1 cellular context compared by ENCODE assay signal in genomic region chr10:68876246-68876918, GRCh38.
A peak's percentile ranks its signal among the peaks of the same experiment; 100 is the strongest.
TF ChIP-seq lines count a peak whose summit lies in the region.

No MANE protein-coding gene starts in this region.

TF ChIP-seq in HepG2, 621 proteins besides CTCF, POLR2A, EP300 and RAD21 (continued from another document and continues in another):
- TF ChIP-seq, protein P1, sequence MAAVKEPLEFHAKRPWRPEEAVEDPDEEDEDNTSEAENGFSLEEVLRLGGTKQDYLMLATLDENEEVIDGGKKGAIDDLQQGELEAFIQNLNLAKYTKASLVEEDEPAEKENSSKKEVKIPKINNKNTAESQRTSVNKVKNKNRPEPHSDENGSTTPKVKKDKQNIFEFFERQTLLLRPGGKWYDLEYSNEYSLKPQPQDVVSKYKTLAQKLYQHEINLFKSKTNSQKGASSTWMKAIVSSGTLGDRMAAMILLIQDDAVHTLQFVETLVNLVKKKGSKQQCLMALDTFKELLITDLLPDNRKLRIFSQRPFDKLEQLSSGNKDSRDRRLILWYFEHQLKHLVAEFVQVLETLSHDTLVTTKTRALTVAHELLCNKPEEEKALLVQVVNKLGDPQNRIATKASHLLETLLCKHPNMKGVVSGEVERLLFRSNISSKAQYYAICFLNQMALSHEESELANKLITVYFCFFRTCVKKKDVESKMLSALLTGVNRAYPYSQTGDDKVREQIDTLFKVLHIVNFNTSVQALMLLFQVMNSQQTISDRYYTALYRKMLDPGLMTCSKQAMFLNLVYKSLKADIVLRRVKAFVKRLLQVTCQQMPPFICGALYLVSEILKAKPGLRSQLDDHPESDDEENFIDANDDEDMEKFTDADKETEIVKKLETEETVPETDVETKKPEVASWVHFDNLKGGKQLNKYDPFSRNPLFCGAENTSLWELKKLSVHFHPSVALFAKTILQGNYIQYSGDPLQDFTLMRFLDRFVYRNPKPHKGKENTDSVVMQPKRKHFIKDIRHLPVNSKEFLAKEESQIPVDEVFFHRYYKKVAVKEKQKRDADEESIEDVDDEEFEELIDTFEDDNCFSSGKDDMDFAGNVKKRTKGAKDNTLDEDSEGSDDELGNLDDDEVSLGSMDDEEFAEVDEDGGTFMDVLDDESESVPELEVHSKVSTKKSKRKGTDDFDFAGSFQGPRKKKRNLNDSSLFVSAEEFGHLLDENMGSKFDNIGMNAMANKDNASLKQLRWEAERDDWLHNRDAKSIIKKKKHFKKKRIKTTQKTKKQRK (IDR thresholded peaks at IDR 0.05; ENCODE audit: low read length): no peak
- no peak for TF ChIP-seq NFRKB (IDR thresholded peaks at IDR 0.05)
- no peak for TF ChIP-seq ZNF816 (CRISPR knock-in tag; IDR thresholded peaks at IDR 0.05; ENCODE audit: borderline replicate concordance)
- TF ChIP-seq NFE2L1 (CRISPR knock-in tag; IDR thresholded peaks at IDR 0.05; ENCODE audit: borderline replicate concordance): no peak
- no peak for TF ChIP-seq MAFG (CRISPR knock-in tag; IDR thresholded peaks at IDR 0.05)
- TF ChIP-seq LRRFIP1 (CRISPR knock-in tag; conservative IDR thresholded peaks at IDR 0.05): no peak
- TF ChIP-seq ZNF597 (CRISPR knock-in tag; IDR thresholded peaks at IDR 0.05): no peak
- no peak for TF ChIP-seq MED13 (CRISPR knock-in tag; IDR thresholded peaks at IDR 0.05)
- TF ChIP-seq MTA3 (CRISPR knock-in tag; IDR thresholded peaks at IDR 0.05): no peak
- peak; percentile 28; the same call in 1 of the 2 replicates for TF ChIP-seq NFYC (CRISPR knock-in tag; IDR thresholded peaks at IDR 0.05)
- TF ChIP-seq THAP7 (CRISPR knock-in tag; IDR thresholded peaks at IDR 0.05): no peak
- peak; percentile 54; the same call in 1 of the 2 replicates for TF ChIP-seq ZNF350 (CRISPR knock-in tag; IDR thresholded peaks at IDR 0.05; ENCODE audit: borderline replicate concordance, low read depth)
- no peak for TF ChIP-seq ZNF576 (CRISPR knock-in tag; IDR thresholded peaks at IDR 0.05)
- TF ChIP-seq SMYD3 (CRISPR knock-in tag; IDR thresholded peaks at IDR 0.05): no peak
- 0 out of 2 replicates have a peak, but pooled peaks have one; percentile 13 for TF ChIP-seq ZNF142 (CRISPR knock-in tag; IDR thresholded peaks at IDR 0.05)
- TF ChIP-seq RXRB (CRISPR knock-in tag; IDR thresholded peaks at IDR 0.05; ENCODE audit: borderline replicate concordance): peak; percentile 90
- no peak for TF ChIP-seq CCAR2 (optimal IDR thresholded peaks at IDR 0.05; ENCODE audit: low read depth, low read length)
- TF ChIP-seq FOXJ3 (CRISPR knock-in tag; IDR thresholded peaks at IDR 0.05; ENCODE audit: borderline replicate concordance): peak; percentile 98
- TF ChIP-seq XBP1 (CRISPR knock-in tag; IDR thresholded peaks at IDR 0.05): no peak
- TF ChIP-seq JUN (CRISPR knock-in tag; IDR thresholded peaks at IDR 0.05): no peak
- TF ChIP-seq ZFP82 (CRISPR knock-in tag; IDR thresholded peaks at IDR 0.05; ENCODE audit: borderline replicate concordance): no peak
- TF ChIP-seq ZNF441 (CRISPR knock-in tag; IDR thresholded peaks at IDR 0.05; ENCODE audit: borderline replicate concordance): peak; percentile 37; the same call in 1 of the 2 replicates
- TF ChIP-seq ARID3A (IDR thresholded peaks at IDR 0.05; ENCODE audit: low read depth, low read length): no peak; the same call in 1 of the 2 replicates
- TF ChIP-seq ZNF207 (IDR thresholded peaks at IDR 0.05; ENCODE audit: borderline replicate concordance): no peak
- no peak for TF ChIP-seq SIN3A (IDR thresholded peaks at IDR 0.05; ENCODE audit: borderline replicate concordance, low read depth, low read length)
- TF ChIP-seq GATAD2A (CRISPR knock-in tag; IDR thresholded peaks at IDR 0.05): peak; percentile 96
- TF ChIP-seq MIER2 (CRISPR knock-in tag; IDR thresholded peaks at IDR 0.05): peak; percentile 38; the same call in 1 of the 2 replicates
- 0 out of 2 replicates have a peak, but pooled peaks have one; percentile 31 for TF ChIP-seq KDM2A (CRISPR knock-in tag; IDR thresholded peaks at IDR 0.05; ENCODE audit: borderline replicate concordance, low read depth)
- TF ChIP-seq ZNF343 (CRISPR knock-in tag; IDR thresholded peaks at IDR 0.05): no peak
- TF ChIP-seq FOXA3 (CRISPR knock-in tag; IDR thresholded peaks at IDR 0.05): peak; percentile 98
- TF ChIP-seq TEAD3 (CRISPR knock-in tag; optimal IDR thresholded peaks at IDR 0.05; ENCODE audit: borderline replicate concordance): peak; percentile 60
- TF ChIP-seq ZNF256 (CRISPR knock-in tag; conservative IDR thresholded peaks at IDR 0.05): no peak
- no peak for TF ChIP-seq GZF1 (CRISPR knock-in tag; IDR thresholded peaks at IDR 0.05)
- no peak for TF ChIP-seq ATF7 (IDR thresholded peaks at IDR 0.05)
- no peak; the same call in 1 of the 2 replicates for TF ChIP-seq ATF7 (CRISPR knock-in tag; IDR thresholded peaks at IDR 0.05)
- peak; percentile 88 for TF ChIP-seq ZNF644 (CRISPR knock-in tag; IDR thresholded peaks at IDR 0.05; ENCODE audit: low read depth)
- TF ChIP-seq, protein P2, sequence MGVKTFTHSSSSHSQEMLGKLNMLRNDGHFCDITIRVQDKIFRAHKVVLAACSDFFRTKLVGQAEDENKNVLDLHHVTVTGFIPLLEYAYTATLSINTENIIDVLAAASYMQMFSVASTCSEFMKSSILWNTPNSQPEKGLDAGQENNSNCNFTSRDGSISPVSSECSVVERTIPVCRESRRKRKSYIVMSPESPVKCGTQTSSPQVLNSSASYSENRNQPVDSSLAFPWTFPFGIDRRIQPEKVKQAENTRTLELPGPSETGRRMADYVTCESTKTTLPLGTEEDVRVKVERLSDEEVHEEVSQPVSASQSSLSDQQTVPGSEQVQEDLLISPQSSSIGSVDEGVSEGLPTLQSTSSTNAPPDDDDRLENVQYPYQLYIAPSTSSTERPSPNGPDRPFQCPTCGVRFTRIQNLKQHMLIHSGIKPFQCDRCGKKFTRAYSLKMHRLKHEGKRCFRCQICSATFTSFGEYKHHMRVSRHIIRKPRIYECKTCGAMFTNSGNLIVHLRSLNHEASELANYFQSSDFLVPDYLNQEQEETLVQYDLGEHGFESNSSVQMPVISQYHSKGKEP (CRISPR knock-in tag; IDR thresholded peaks at IDR 0.05): no peak
- TF ChIP-seq ZNF543 (CRISPR knock-in tag; IDR thresholded peaks at IDR 0.05): no peak
- TF ChIP-seq MBNL3 (CRISPR knock-in tag; conservative IDR thresholded peaks at IDR 0.05): no peak
- no peak for TF ChIP-seq FUBP1 (CRISPR knock-in tag; IDR thresholded peaks at IDR 0.05; ENCODE audit: borderline replicate concordance)
